Comparison of ENCODE assay signal across 8 cellular contexts in the genomic region with DNA sequence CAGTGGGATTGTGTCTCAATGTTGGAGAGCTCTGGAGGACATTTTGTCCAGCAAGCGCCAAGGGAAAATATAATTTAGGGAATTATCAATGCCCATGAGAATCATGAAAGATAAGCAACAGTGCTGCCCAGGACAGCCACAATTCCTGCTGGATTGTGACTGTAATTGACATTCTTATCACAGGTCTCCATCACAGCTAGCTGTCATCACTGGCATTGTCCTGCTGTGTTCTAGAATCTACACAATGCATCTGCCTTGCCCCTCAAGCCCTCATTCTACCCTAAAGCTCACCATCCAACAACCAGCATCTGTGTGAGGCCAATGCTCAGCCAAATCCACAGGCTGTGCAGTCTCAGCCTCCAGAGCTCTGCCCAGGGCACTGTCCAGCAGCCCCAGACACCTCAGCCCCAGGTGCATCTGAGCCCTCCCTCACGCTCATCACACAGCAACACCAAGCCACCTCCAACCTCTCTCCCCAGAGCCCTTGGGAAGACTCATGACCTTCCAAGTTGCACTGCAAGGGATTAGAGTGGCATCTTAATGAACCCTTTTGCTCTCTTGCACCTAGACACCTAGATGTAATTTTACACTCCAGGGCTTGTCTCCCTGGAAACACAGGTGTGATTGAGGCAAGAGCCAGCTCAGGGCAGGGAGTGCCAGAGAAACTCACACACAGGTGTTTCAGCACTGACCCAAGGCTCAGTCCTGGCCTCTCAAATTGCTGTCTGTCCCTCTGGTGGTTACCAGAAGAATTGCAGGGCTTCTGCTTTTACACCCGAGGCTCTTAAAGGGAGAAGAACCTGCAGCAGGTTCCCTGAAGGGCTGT.
DNase-seq lines count a peak whose midpoint lies in the region; ATAC-seq and TF ChIP-seq lines count a peak whose summit lies in the region.

No MANE protein-coding gene starts in this region.

- no peaks in the 10 kb centered on the region for H3K27me3 ChIP-seq in parathyroid adenoma (ENCODE audit: control insufficient read depth, insufficient read depth, low read length)

- H3K4me1 ChIP-seq in parathyroid adenoma: no peaks in the 10 kb centered on the region

- no peak overlapping the region for H3K4me3 Mint-ChIP-seq in activated CD8-positive, alpha-beta T cell treated with anti-CD3 and anti-CD28 coated beads, Interleukin-2, amount 10 ng/mL, durations not matched to agents 7 days and 5 days

- no peaks in the 10 kb centered on the region for H3K36me3 Mint-ChIP-seq in activated CD8-positive, alpha-beta T cell treated with anti-CD3 and anti-CD28 coated beads, Interleukin-2, amount 10 ng/mL, durations not matched to agents 7 days and 5 days (ENCODE audit: low read depth)

- peak; percentile 81 for DNase-seq in G401 (ENCODE audit: low spot score)
- peak; percentile 18 for DNase-seq in NCI-H345 (lab: John Stamatoyannopoulos, UW)
- peak; percentile 56 for DNase-seq in activated CD8-positive, alpha-beta T cell treated with anti-CD3 and anti-CD28 coated beads, Interleukin-2, amount 10 ng/mL, durations not matched to agents 7 days and 5 days
- peak; percentile 66 for DNase-seq in germinal center (ENCODE audit: low spot score)
- DNase-seq in ureter (ENCODE audit: low spot score): no peak

- H3K4me2 ChIP-seq in parathyroid adenoma (ENCODE audit: low read length): no peak overlapping the region

- TF ChIP-seq CTCF in 22Rv1 (IDR thresholded peaks at IDR 0.05) (peak; percentile 82), parathyroid adenoma (IDR thresholded peaks at IDR 0.05) (peak; percentile 90)

- in situ Hi-C loops in G401 (cut with HindIII; ENCODE audit: low sequenced_read_pairs): no loop called here

- POLR2A ChIA-PET in activated CD8-positive, alpha-beta T cell treated with anti-CD3 and anti-CD28 coated beads, Interleukin-2, amount 10 ng/mL, durations not matched to agents 7 days and 5 days (lab: Charles Lee): no interaction called here

- H3K27me3 Mint-ChIP-seq in activated CD8-positive, alpha-beta T cell treated with anti-CD3 and anti-CD28 coated beads, Interleukin-2, amount 10 ng/mL, durations not matched to agents 7 days and 5 days (ENCODE audit: low read depth): peaks cover 34% of the 10 kb centered on the region

- H3K9ac ChIP-seq in parathyroid adenoma: no peak overlapping the region

- no peak overlapping the region for H2AFZ ChIP-seq in parathyroid adenoma

- no peaks in the 10 kb centered on the region for H3K79me2 ChIP-seq in parathyroid adenoma

- H3K4me1 Mint-ChIP-seq in activated CD8-positive, alpha-beta T cell treated with anti-CD3 and anti-CD28 coated beads, Interleukin-2, amount 10 ng/mL, durations not matched to agents 7 days and 5 days (ENCODE audit: low read depth): no peaks in the 10 kb centered on the region

- H3K9me3 ChIP-seq in parathyroid adenoma (ENCODE audit: control insufficient read depth, low read length): no peaks in the 10 kb centered on the region

- H3K27ac ChIP-seq in 22Rv1 (no peak overlapping the region), parathyroid adenoma (no peak overlapping the region)

- H3K9me3 Mint-ChIP-seq in activated CD8-positive, alpha-beta T cell treated with anti-CD3 and anti-CD28 coated beads, Interleukin-2, amount 10 ng/mL, durations not matched to agents 7 days and 5 days (ENCODE audit: insufficient read depth): no peaks in the 10 kb centered on the region

- peak; percentile 63 for ATAC-seq in HG03064 (IDR thresholded peaks at IDR 0.05; ENCODE audit: low read depth, unreplicated experiment)
- ATAC-seq in activated CD8-positive, alpha-beta T cell treated with anti-CD3 and anti-CD28 coated beads, Interleukin-2, amount 10 ng/mL, durations not matched to agents 7 days and 5 days: peak; percentile 78

- no peak overlapping the region for H3K4me3 ChIP-seq in parathyroid adenoma (ENCODE audit: low read depth, low read length)

- CTCF ChIA-PET in activated CD8-positive, alpha-beta T cell treated with anti-CD3 and anti-CD28 coated beads, Interleukin-2, amount 10 ng/mL, durations not matched to agents 7 days and 5 days (lab: Charles Lee): interaction anchor here (1.0 to 1.3 kb wide), 2 partner anchors 9 to 23 kb away, joined by 3 to 9 read pairs; no protein-coding TSS in a partner anchor

- H3K36me3 ChIP-seq in parathyroid adenoma (ENCODE audit: control insufficient read depth, insufficient read depth, low read length): no peaks in the 10 kb centered on the region

- no peak overlapping the region for H3K27ac Mint-ChIP-seq in activated CD8-positive, alpha-beta T cell treated with anti-CD3 and anti-CD28 coated beads, Interleukin-2, amount 10 ng/mL, durations not matched to agents 7 days and 5 days
